ENCODE assay signal across 1 cellular context in genomic region chr22:50541667-50542026, GRCh38.
TF ChIP-seq lines count a peak whose summit lies in the region.

No MANE protein-coding gene starts in this region.

TF ChIP-seq in HCT116, 20 proteins besides CTCF, POLR2A, EP300 and RAD21:
- TF ChIP-seq CBX3 (IDR thresholded peaks at IDR 0.05; ENCODE audit: low read depth) (peak; percentile 63; the same call in 1 of the 2 replicates), MAX (IDR thresholded peaks at IDR 0.05) (peak; percentile 49; the same call in 1 of the 2 replicates), CEBPB (IDR thresholded peaks at IDR 0.05; ENCODE audit: low read depth) (peak; percentile 91)
